In genomic region chr13:98133949-98134348, GRCh38 we compare ENCODE assay signal across 1 cellular context.
TF ChIP-seq lines count a peak whose summit lies in the region.

No MANE protein-coding gene starts in this region.

TF ChIP-seq in GM23338, 12 proteins besides CTCF, POLR2A, EP300 and RAD21 (continued from another document):
- no peak for TF ChIP-seq ZNF462 (CRISPR knock-in tag; IDR thresholded peaks at IDR 0.05)
- TF ChIP-seq EZH2 (IDR thresholded peaks at IDR 0.05; ENCODE audit: low read depth, unreplicated experiment): no peak
